19 cellular contexts compared by ENCODE assay signal in the genomic region with DNA sequence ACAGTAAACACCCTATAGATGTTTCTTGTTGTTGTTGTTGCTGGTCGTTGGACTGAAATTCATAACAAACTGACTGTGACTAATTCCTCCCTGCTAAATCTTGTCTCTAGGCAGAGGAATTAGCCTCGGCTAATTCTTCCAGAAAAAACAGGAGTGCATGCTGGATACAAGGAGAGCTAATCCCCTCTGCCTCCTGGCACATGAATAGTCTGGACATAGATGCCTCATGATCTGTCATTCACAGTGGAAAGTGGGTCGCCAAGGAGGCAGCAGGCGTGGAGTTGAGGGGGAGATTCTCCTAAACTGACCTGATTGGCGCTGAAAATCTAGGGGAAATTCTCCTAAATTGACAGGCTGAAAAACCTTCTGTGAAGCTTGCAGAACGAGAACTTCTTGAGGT.
"Had no signal": no experiment of that assay in that cellular context is flagged by ENCODE, and none has a peak within 500 bp of the region (broad histone marks: within the 10 kb centered on the region; RNA-seq: fewer than 3 reads in every experiment).

No MANE protein-coding gene starts in this region.

- DNase-seq: cortex of kidney; dorsolateral prefrontal cortex; effector CD8-positive, alpha-beta T cell; heart left ventricle; hippocampal formation; kidney glomerular epithelial cell; mucosa of descending colon; naive thymus-derived CD8-positive, alpha-beta T cell; occipital lobe; pancreas; stimulated activated CD4-positive, alpha-beta T cell treated with anti-CD3 and anti-CD28 coated beads, Interleukin-2, amount 100 ng/mL, for 24 hours; stimulated activated CD4-positive, alpha-beta T cell treated with anti-CD3 and anti-CD28 coated beads, Interleukin-4, amount 100 ng/mL, for 4 hours; stimulated activated naive B cell treated with anti-CD40 and anti-IgM and Interleukin-4, amounts not matched to agents 10 μg/mL and 1 μg/mL and 100 μg/mL, for 72 hours; stimulated activated naive CD8-positive, alpha-beta T cell treated with anti-CD3 and anti-CD28 coated beads, Interleukin-15, amount 100 ng/mL, for 72 hours; testis; transverse colon had no signal

- H3K9me3 Mint-ChIP-seq: naive thymus-derived CD8-positive, alpha-beta T cell; stimulated activated naive B cell treated with anti-CD40 and anti-IgM and Interleukin-4, amounts not matched to agents 10 μg/mL and 1 μg/mL and 100 μg/mL, for 72 hours; stimulated activated naive CD8-positive, alpha-beta T cell treated with anti-CD3 and anti-CD28 coated beads, Interleukin-15, amount 100 ng/mL, for 72 hours had no signal

- H3K27me3 Mint-ChIP-seq: progenitor cell of endocrine pancreas had no signal

- FAIRE-seq: frontal cortex, pancreas had no signal

- H3K9me3 ChIP-seq: heart left ventricle, mucosa of descending colon, pancreas, testis, transverse colon had no signal

- H3K27me3 ChIP-seq: heart left ventricle, pancreas, testis had no signal

- H3K36me3 ChIP-seq: heart left ventricle, pancreas, transverse colon had no signal

- H3K27ac Mint-ChIP-seq: naive thymus-derived CD8-positive, alpha-beta T cell; progenitor cell of endocrine pancreas; stimulated activated naive B cell treated with anti-CD40 and anti-IgM and Interleukin-4, amounts not matched to agents 10 μg/mL and 1 μg/mL and 100 μg/mL, for 72 hours; stimulated activated naive CD8-positive, alpha-beta T cell treated with anti-CD3 and anti-CD28 coated beads, Interleukin-15, amount 100 ng/mL, for 72 hours had no signal

- H3K27ac ChIP-seq: dorsolateral prefrontal cortex, heart left ventricle, pancreas, skin epidermis, testis, transverse colon had no signal

- H3K4me3 Mint-ChIP-seq: naive thymus-derived CD8-positive, alpha-beta T cell; stimulated activated naive B cell treated with anti-CD40 and anti-IgM and Interleukin-4, amounts not matched to agents 10 μg/mL and 1 μg/mL and 100 μg/mL, for 72 hours; stimulated activated naive CD8-positive, alpha-beta T cell treated with anti-CD3 and anti-CD28 coated beads, Interleukin-15, amount 100 ng/mL, for 72 hours had no signal

- H3K4me1 Mint-ChIP-seq: naive thymus-derived CD8-positive, alpha-beta T cell; stimulated activated naive B cell treated with anti-CD40 and anti-IgM and Interleukin-4, amounts not matched to agents 10 μg/mL and 1 μg/mL and 100 μg/mL, for 72 hours; stimulated activated naive CD8-positive, alpha-beta T cell treated with anti-CD3 and anti-CD28 coated beads, Interleukin-15, amount 100 ng/mL, for 72 hours had no signal

- H3K4me1 ChIP-seq: pancreas, testis, transverse colon had no signal

- H3K4me3 ChIP-seq: dorsolateral prefrontal cortex, heart left ventricle, mucosa of descending colon, pancreas, skin epidermis, testis, transverse colon had no signal

- H3K36me3 Mint-ChIP-seq: naive thymus-derived CD8-positive, alpha-beta T cell; stimulated activated naive B cell treated with anti-CD40 and anti-IgM and Interleukin-4, amounts not matched to agents 10 μg/mL and 1 μg/mL and 100 μg/mL, for 72 hours had no signal
